ENCODE assay signal across 23 cellular contexts in genomic region chr2:138137949-138138348, GRCh38.
"Had no signal": no experiment of that assay in that cellular context is flagged by ENCODE, and none has a peak within 500 bp of the region (broad histone marks: within the 10 kb centered on the region; RNA-seq: fewer than 3 reads in every experiment).

No MANE protein-coding gene starts in this region.

- H3K4me2 ChIP-seq: PC-9 had no signal

- H3K27me3 ChIP-seq: cardiac muscle cell had no signal

- H3K9me3 Mint-ChIP-seq: activated CD4-positive, alpha-beta T cell treated with anti-CD3 and anti-CD28 coated beads, Interleukin-2, amount 10 ng/mL, durations not matched to agents 7 days and 5 days; activated naive CD4-positive, alpha-beta T cell treated with anti-CD3 and anti-CD28 coated beads, Interleukin-2, amount 50 U/mL, for 24 hours; activated T-helper 2 cell treated with anti-CD3 and anti-CD28 coated beads, Interferon-gamma antibody, Interleukin-2, Interleukin-4, amounts not matched to agents 10 μg/mL and 5 μg/mL and 100 μg/mL, durations not matched to agents 14 hours and 24 hours and 36 hours had no signal

- ATAC-seq: activated T-cell treated with anti-CD3 and anti-CD28 coated beads, Interleukin-2, amount 50 U/mL, for 72 hours; T-helper 17 cell had no signal

- H3K27ac ChIP-seq: cardiac muscle cell, PC-9 had no signal

- H3K36me3 Mint-ChIP-seq: activated CD4-positive, alpha-beta memory T cell treated with anti-CD3 and anti-CD28 coated beads for 36 hours; activated naive CD4-positive, alpha-beta T cell treated with anti-CD3 and anti-CD28 coated beads, Interleukin-2, amount 50 U/mL, for 24 hours; brain had no signal

- H3K4me1 Mint-ChIP-seq: activated CD4-positive, alpha-beta T cell treated with anti-CD3 and anti-CD28 coated beads, Interleukin-2, amount 10 ng/mL, durations not matched to agents 7 days and 5 days; activated naive CD4-positive, alpha-beta T cell treated with anti-CD3 and anti-CD28 coated beads, Interleukin-2, amount 50 U/mL, for 24 hours; T-helper 17 cell had no signal

- H3K27ac Mint-ChIP-seq: activated CD4-positive, alpha-beta memory T cell treated with anti-CD3 and anti-CD28 coated beads for 36 hours; activated CD4-positive, alpha-beta T cell treated with anti-CD3 and anti-CD28 coated beads, Interleukin-2, amount 10 ng/mL, durations not matched to agents 7 days and 5 days; activated naive CD4-positive, alpha-beta T cell treated with anti-CD3 and anti-CD28 coated beads, Interleukin-2, amount 50 U/mL, for 24 hours; activated T-cell treated with anti-CD3 and anti-CD28 coated beads, Interleukin-2, amount 50 U/mL, for 72 hours; activated T-helper 2 cell treated with anti-CD3 and anti-CD28 coated beads, Interferon-gamma antibody, Interleukin-2, Interleukin-4, amounts not matched to agents 10 μg/mL and 5 μg/mL and 100 μg/mL, durations not matched to agents 14 hours and 24 hours and 36 hours; brain; T-helper 17 cell had no signal

- H2AFZ ChIP-seq: PC-9 had no signal

- H3K27me3 Mint-ChIP-seq: activated CD4-positive, alpha-beta memory T cell treated with anti-CD3 and anti-CD28 coated beads for 36 hours; activated CD4-positive, alpha-beta T cell treated with anti-CD3 and anti-CD28 coated beads, Interleukin-2, amount 10 ng/mL, durations not matched to agents 7 days and 5 days; activated naive CD4-positive, alpha-beta T cell treated with anti-CD3 and anti-CD28 coated beads, Interleukin-2, amount 50 U/mL, for 24 hours; brain; T-helper 17 cell had no signal

- DNase-seq: activated CD4-positive, alpha-beta memory T cell treated with anti-CD3 and anti-CD28 coated beads for 36 hours; activated CD4-positive, alpha-beta T cell treated with anti-CD3 and anti-CD28 coated beads, Interleukin-2, amount 10 ng/mL, durations not matched to agents 7 days and 5 days; activated CD4-positive, CD25-positive, alpha-beta regulatory T cell; activated T-cell treated with anti-CD3 and anti-CD28 coated beads for 4 hours; activated T-cell treated with anti-CD3 and anti-CD28 coated beads, Interleukin-2, amount 50 U/mL, for 72 hours; amygdala; Kasumi-1; KBM-7; NCI-H1105 treated with DMSO at 0.1 percent for 48 hours; NCI-H1436 treated with DMSO at 0.1 percent for 48 hours; NCI-H187; NCI-H2081; NCI-H510A treated with DMSO at 0.1 percent for 48 hours; NCI-H69; NK-92 treated with Interleukin-12 subunit alpha and Interleukin-12 subunit beta, amount 100 ng/mL, for 24 hours; PC-9; SIG-M5; T-helper 17 cell; T-helper 9 cell had no signal

- H3K4me3 ChIP-seq: cardiac muscle cell, PC-9 had no signal

- H3K4me3 Mint-ChIP-seq: activated CD4-positive, alpha-beta memory T cell treated with anti-CD3 and anti-CD28 coated beads for 36 hours; activated CD4-positive, alpha-beta T cell treated with anti-CD3 and anti-CD28 coated beads, Interleukin-2, amount 10 ng/mL, durations not matched to agents 7 days and 5 days; activated naive CD4-positive, alpha-beta T cell treated with anti-CD3 and anti-CD28 coated beads, Interleukin-2, amount 50 U/mL, for 24 hours; activated T-cell treated with anti-CD3 and anti-CD28 coated beads, Interleukin-2, amount 50 U/mL, for 72 hours; brain; T-helper 17 cell had no signal

- H3K36me3 ChIP-seq: cardiac muscle cell had no signal
